In the genomic region with DNA sequence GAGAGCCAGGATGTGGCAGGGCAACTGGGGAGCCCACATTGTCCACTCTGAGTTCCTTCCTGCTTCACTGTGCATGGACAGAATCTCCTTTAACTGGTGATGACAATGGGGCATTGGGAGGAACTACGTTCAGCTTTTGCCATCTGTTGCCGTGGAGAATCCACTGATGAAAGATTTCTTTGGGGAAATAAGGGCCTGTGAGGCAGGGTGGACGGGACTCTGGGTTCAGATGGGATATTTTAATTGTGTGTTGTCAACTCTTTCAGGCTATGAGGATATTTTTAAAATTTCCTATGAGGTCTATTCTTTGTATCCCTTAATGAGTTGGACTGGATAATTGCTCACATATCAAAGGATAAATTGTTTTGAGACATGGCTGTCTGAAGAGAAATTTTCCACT, we compare ENCODE assay signal across 27 cellular contexts.
"Had no signal": no experiment of that assay in that cellular context is flagged by ENCODE, and none has a peak within 500 bp of the region (broad histone marks: within the 10 kb centered on the region; RNA-seq: fewer than 3 reads in every experiment).

No MANE protein-coding gene starts in this region.

- H3K9ac ChIP-seq: neural progenitor cell had no signal

- H3K4me1 ChIP-seq: adrenal gland, neural progenitor cell, uterus had no signal

- H3K4me2 ChIP-seq: neural progenitor cell had no signal

- H3K36me3 ChIP-seq: adrenal gland, left ventricle myocardium inferior, neural progenitor cell, right atrium auricular region, tibial nerve, uterus had no signal

- H3K4me3 Mint-ChIP-seq: activated B cell treated with CpG ODN at 0.5 μM for 24 hours; activated CD4-positive, alpha-beta T cell treated with anti-CD3 and anti-CD28 coated beads for 36 hours; activated naive CD8-positive, alpha-beta T cell; activated T-cell treated with anti-CD3 and anti-CD28 coated beads, Interleukin-2, amount 50 U/mL, for 24 hours; naive thymus-derived CD4-positive, alpha-beta T cell; neural progenitor cell; T-helper 1 cell treated with Interleukin-12 subunit alpha and Interleukin-12 subunit beta and Interleukin-4 antibody, amounts not matched to agents 30 μg/mL and 1 μg/mL, for 36 hours had no signal

- H3K27me3 ChIP-seq: adrenal gland, foreskin keratinocyte, neural progenitor cell, right atrium auricular region, tibial nerve, uterus had no signal

- H3K9me3 Mint-ChIP-seq: activated B cell treated with CpG ODN at 0.5 μM for 24 hours; activated T-cell treated with anti-CD3 and anti-CD28 coated beads, Interleukin-2, amount 50 U/mL, for 24 hours; activated T-helper 2 cell treated with anti-CD3 and anti-CD28 coated beads, Interferon-gamma antibody, Interleukin-2, Interleukin-4, amounts not matched to agents 10 μg/mL and 5 μg/mL and 100 μg/mL, durations not matched to agents 14 hours and 24 hours and 36 hours; naive thymus-derived CD4-positive, alpha-beta T cell; neural progenitor cell; T-helper 1 cell treated with Interleukin-12 subunit alpha and Interleukin-12 subunit beta and Interleukin-4 antibody, amounts not matched to agents 30 μg/mL and 1 μg/mL, for 36 hours had no signal

- H3K36me3 Mint-ChIP-seq: activated naive CD8-positive, alpha-beta T cell; naive thymus-derived CD4-positive, alpha-beta T cell; neural progenitor cell had no signal

- DNase-seq: activated B cell treated with CpG ODN at 0.5 μM for 24 hours; activated CD4-positive, alpha-beta T cell treated with anti-CD3 and anti-CD28 coated beads for 36 hours; activated CD4-positive, alpha-beta T cell treated with anti-CD3 and anti-CD28 coated beads, Interleukin-2, amount 50 U/mL, for 4 hours; activated CD8-positive, alpha-beta memory T cell treated with anti-CD3 and anti-CD28 coated beads for 24 hours; activated CD8-positive, alpha-beta memory T cell treated with anti-CD3 and anti-CD28 coated beads, Interleukin-2, amount 50 U/mL, for 4 hours; activated naive CD4-positive, alpha-beta T cell; activated T-cell treated with anti-CD3 and anti-CD28 coated beads, Interleukin-2, amount 50 U/mL, for 24 hours; adrenal gland; cerebellar nuclear complex; cortex of kidney; effector CD4-positive, alpha-beta T cell; foreskin keratinocyte; hypothalamus; left ventricle myocardium inferior; mucosa of descending colon; naive thymus-derived CD4-positive, alpha-beta T cell; stimulated activated CD4-positive, alpha-beta T cell treated with anti-CD3 and anti-CD28 coated beads, Interleukin-4, amount 100 ng/mL, for 24 hours; stimulated activated naive CD8-positive, alpha-beta T cell treated with anti-CD3 and anti-CD28 coated beads, Interleukin-15, Interleukin-2, amounts not matched to agents 100 U/mL and 50 U/mL, for 24 hours; substantia nigra; T1000; uterus had no signal

- H3K9me3 ChIP-seq: adrenal gland, left ventricle myocardium inferior, mucosa of descending colon, right atrium auricular region, tibial nerve, uterus had no signal

- H3K27ac Mint-ChIP-seq: activated B cell treated with CpG ODN at 0.5 μM for 24 hours; activated CD4-positive, alpha-beta T cell treated with anti-CD3 and anti-CD28 coated beads for 36 hours; activated naive CD8-positive, alpha-beta T cell; activated T-cell treated with anti-CD3 and anti-CD28 coated beads, Interleukin-2, amount 50 U/mL, for 24 hours; activated T-helper 2 cell treated with anti-CD3 and anti-CD28 coated beads, Interferon-gamma antibody, Interleukin-2, Interleukin-4, amounts not matched to agents 10 μg/mL and 5 μg/mL and 100 μg/mL, durations not matched to agents 14 hours and 24 hours and 36 hours; naive thymus-derived CD4-positive, alpha-beta T cell; neural progenitor cell; T-helper 1 cell treated with Interleukin-12 subunit alpha and Interleukin-12 subunit beta and Interleukin-4 antibody, amounts not matched to agents 30 μg/mL and 1 μg/mL, for 36 hours had no signal

- H2AFZ ChIP-seq: neural progenitor cell had no signal

- H3K4me3 ChIP-seq: adrenal gland, left ventricle myocardium inferior, mucosa of descending colon, neural progenitor cell, right atrium auricular region, tibial nerve, uterus had no signal

- H3K4me1 Mint-ChIP-seq: neural progenitor cell had no signal

- H3K27ac ChIP-seq: adrenal gland, foreskin keratinocyte, left ventricle myocardium inferior, neural progenitor cell, right atrium auricular region, tibial nerve, uterus had no signal
